ENCODE assay signal across 15 cellular contexts in genomic region chr21:39319814-39320332, GRCh38. TPM values are rescaled to one million over a fixed set of nuclear protein-coding genes. Genes with fewer than 3 reads are reported as not detected.
DNase-seq lines count a peak whose midpoint lies in the region; ATAC-seq and TF ChIP-seq lines count a peak whose summit lies in the region.
"Had no signal": no experiment of that assay in that cellular context is flagged by ENCODE, and none has a peak within 500 bp of the region (broad histone marks: within the 10 kb centered on the region; RNA-seq: fewer than 3 reads in every experiment).

No MANE protein-coding gene starts in this region.

- no peak overlapping the region for H2BK120ac ChIP-seq in mesenchymal stem cell (ENCODE audit: low read depth, low read length)

- H3K9ac ChIP-seq in fibroblast of lung (ENCODE audit: insufficient read depth, low read length): no peak overlapping the region
- peak overlapping the region; percentile 50 for H3K9ac ChIP-seq in mesenchymal stem cell (ENCODE audit: low read length)

- H2BK5ac ChIP-seq in mesenchymal stem cell (ENCODE audit: low read depth, low read length, poor library complexity, severe bottlenecking): no peak overlapping the region

- no peak overlapping the region for H3K4ac ChIP-seq in mesenchymal stem cell (ENCODE audit: low read depth in 1 of 2, low read length in 2 of 2)

- no peak overlapping the region for H4K8ac ChIP-seq in mesenchymal stem cell (ENCODE audit: low read length)

- H3K4me3 ChIP-seq in AG04450 (ENCODE audit: low read depth, low read length) (no peak overlapping the region), MG63 (no peak overlapping the region), fibroblast of lung (replicated peaks in 1 of 4; ENCODE audit: control extremely low read depth in 1 of 4, insufficient read depth in 1 of 4, low read depth in 3 of 4, low read length in 4 of 4) (no peak overlapping the region), mesenchymal stem cell (ENCODE audit: insufficient read depth in 1 of 2, low read depth in 1 of 2, low read length in 2 of 2) (no peak overlapping the region)
- H3K4me3 ChIP-seq: Peyer's patch had no signal

- no peak overlapping the region for H2BK12ac ChIP-seq in mesenchymal stem cell (ENCODE audit: low read length in 2 of 2)

- H3K23ac ChIP-seq in mesenchymal stem cell (ENCODE audit: low read length in 2 of 2): no peak overlapping the region

- no peak overlapping the region for H3K14ac ChIP-seq in mesenchymal stem cell (ENCODE audit: low read length in 2 of 2)

- CTCF ChIA-PET in AG04450 (lab: Charles Lee): no interaction called here

- no peak overlapping the region for H3K18ac ChIP-seq in mesenchymal stem cell (ENCODE audit: low read depth in 1 of 2, low read length in 2 of 2)

- peak overlapping the region; percentile 60 for H2AFZ ChIP-seq in fibroblast of lung (ENCODE audit: low read length)
- H2AFZ ChIP-seq in mesenchymal stem cell (ENCODE audit: low read depth, low read length): no peak overlapping the region

- 79% methylated on average over 2 of the region's 3 CpGs for WGBS in mesenchymal stem cell

- no peak overlapping the region for H4K91ac ChIP-seq in mesenchymal stem cell (ENCODE audit: low read length)

- no peak overlapping the region for H2BK15ac ChIP-seq in mesenchymal stem cell (ENCODE audit: low read depth, poor library complexity, severe bottlenecking)

- H3K79me2 ChIP-seq in fibroblast of lung (ENCODE audit: control insufficient read depth, insufficient read depth, low read length): no peaks in the 10 kb centered on the region

- no peak for ATAC-seq in GM19351 (IDR thresholded peaks at IDR 0.05; ENCODE audit: unreplicated experiment)
- ATAC-seq: activated naive CD4-positive, alpha-beta T cell treated with anti-CD3 and anti-CD28 coated beads, Interleukin-2, amount 50 U/mL, for 72 hours; stimulated activated naive B cell treated with anti-CD40 and anti-IgM and Interleukin-4, amounts not matched to agents 10 μg/mL and 1 μg/mL and 100 μg/mL, for 72 hours had no signal

- H3K79me1 ChIP-seq in mesenchymal stem cell (replicated peaks; ENCODE audit: low read length, poor library complexity, severe bottlenecking): no peaks in the 10 kb centered on the region

- no peaks in the 10 kb centered on the region for H3K36me3 ChIP-seq in MG63
- H3K36me3 ChIP-seq in fibroblast of lung (ENCODE audit: control insufficient read depth, insufficient read depth, low read length): no peaks in the 10 kb centered on the region
- no peaks in the 10 kb centered on the region for H3K36me3 ChIP-seq in mesenchymal stem cell (ENCODE audit: control insufficient read depth in 1 of 2, insufficient read depth in 2 of 2, low read depth in 1 of 2, low read length in 2 of 2)
- H3K36me3 ChIP-seq: Peyer's patch had no signal

- no peaks in the 10 kb centered on the region for H3K27me3 ChIP-seq in AG04450 (ENCODE audit: control insufficient read depth, insufficient read depth, low read length)
- H3K27me3 ChIP-seq in MG63: no peaks in the 10 kb centered on the region
- no peaks in the 10 kb centered on the region for H3K27me3 ChIP-seq in fibroblast of lung (ENCODE audit: control insufficient read depth, insufficient read depth, low read length)
- H3K27me3 ChIP-seq in mesenchymal stem cell (ENCODE audit: control insufficient read depth in 1 of 2, insufficient read depth in 1 of 2, low read length in 2 of 2): no peaks in the 10 kb centered on the region
- H3K27me3 ChIP-seq: Peyer's patch had no signal

- H3K9me3 ChIP-seq in AG04450 (ENCODE audit: control insufficient read depth, insufficient read depth, low read length): no peaks in the 10 kb centered on the region
- no peaks in the 10 kb centered on the region for H3K9me3 ChIP-seq in MG63
- no peaks in the 10 kb centered on the region for H3K9me3 ChIP-seq in fibroblast of lung (ENCODE audit: control insufficient read depth, insufficient read depth, low read depth, low read length)
- H3K9me3 ChIP-seq in mesenchymal stem cell (ENCODE audit: control insufficient read depth, low read length): no peaks in the 10 kb centered on the region
- H3K9me3 ChIP-seq: Peyer's patch had no signal

- POLR2A ChIA-PET in AG04450 (lab: Yijun Ruan, JAX): interaction anchor here (0.7 to 1.4 kb wide), 3 partner anchors 10 to 30 kb away, joined by 3 to 7 read pairs (median 4); partner anchors contain the start of gene HMGN1

- H3K4me1 ChIP-seq in fibroblast of lung (ENCODE audit: control insufficient read depth, extremely low read depth, insufficient read depth, low read length) (peaks cover 9% of the 10 kb centered on the region), mesenchymal stem cell (ENCODE audit: control insufficient read depth, insufficient read depth, low read depth, low read length) (peaks cover 3% of the 10 kb centered on the region)

- no peak overlapping the region for H3K4me2 ChIP-seq in fibroblast of lung (ENCODE audit: extremely low read depth, insufficient read depth, low read length)
- H3K4me2 ChIP-seq in mesenchymal stem cell (ENCODE audit: low read length, poor library complexity, severe bottlenecking): no peak overlapping the region

- no peaks in the 10 kb centered on the region for H4K20me1 ChIP-seq in fibroblast of lung (ENCODE audit: control insufficient read depth, extremely low read depth, insufficient read depth, low read length)

- TF ChIP-seq CTCF in AG04450 (IDR thresholded peaks at IDR 0.05; ENCODE audit: low read depth, low read length): no peak
- no peak for TF ChIP-seq CTCF in fibroblast of lung (conservative IDR thresholded peaks at IDR 0.05 in 1 of 2, IDR thresholded peaks at IDR 0.05 in 1 of 2; ENCODE audit: low read depth in 1 of 2, low read length in 2 of 2)

- DNase-seq in AG04450 (ENCODE audit: low read depth, low spot score): no peak
- peak; percentile 11 for DNase-seq in MG63
- DNase-seq in fibroblast of lung (ENCODE audit: low read depth in 2 of 2): peak in 1 of 2 donors; percentile 79
- no peak for DNase-seq in mesenchymal stem cell
- no peak for DNase-seq in SIG-M5 treated with dmso at 0.1 percent for 504 hours (lab: John Stamatoyannopoulos, UW; ENCODE audit: unreplicated experiment)
- no peak for DNase-seq in activated CD4-positive, CD25-positive, alpha-beta regulatory T cell treated with anti-CD3 and anti-CD28 coated beads, Interleukin-2, amount 50 U/mL, for 72 hours
- no peak for DNase-seq in cortex of kidney (lab: John Stamatoyannopoulos, UW)
- DNase-seq: activated CD8-positive, alpha-beta memory T cell treated with anti-CD3 and anti-CD28 coated beads, Interleukin-2, amount 50 U/mL, for 4 hours; caudate nucleus; KG1; NCI-H1436; Peyer's patch; stimulated activated naive B cell treated with anti-CD40 and anti-IgM and Interleukin-4, amounts not matched to agents 10 μg/mL and 1 μg/mL and 100 μg/mL, for 72 hours had no signal

- peak overlapping the region; percentile 53 for H3K27ac ChIP-seq in AG04450 (ENCODE audit: low read depth, low read length)
- H3K27ac ChIP-seq in fibroblast of lung (ENCODE audit: insufficient read depth, low read length): no peak overlapping the region
- H3K27ac ChIP-seq in mesenchymal stem cell (ENCODE audit: low read length, poor library complexity, severe bottlenecking): no peak overlapping the region

- H2AK5ac ChIP-seq in mesenchymal stem cell (ENCODE audit: low read length, severe bottlenecking): no peak overlapping the region

RNA-seq across cellular contexts. Expression of gene BRWD1, which starts 6.4 kb away (rescaled TPM):
- polyA plus RNA-seq in AG04450 (2011; rRNA removed) (13.7 and 19.7 TPM in 2 replicates), fibroblast of lung (10.8 and 17.1 TPM in 2 replicates)
- polyA minus RNA-seq in AG04450 (2011; rRNA and poly(A)+ RNA removed): 28.8 and 57.4 TPM in 2 replicates
- 33.8 and 67.0 TPM in 2 replicates for total RNA-seq in MG63 (2014; rRNA removed; shearing (Covaris generic); ENCODE audit: low replicate concordance)
- total RNA-seq in fibroblast of lung: 48.9 and 62.1 TPM in 2 replicates
- 6.4 and 10.7 TPM in 2 replicates for polyA plus RNA-seq in fibroblast of lung (2012)
- polyA minus RNA-seq in fibroblast of lung (ENCODE audit: low replicate concordance): 4.5 and 10.6 TPM in 2 replicates
- polyA plus RNA-seq in mesenchymal stem cell (2013, experiment 1 of 2): 7.1 TPM
- 7.5 TPM for polyA plus RNA-seq in mesenchymal stem cell (2013, experiment 2 of 2)

RNA-seq across cellular contexts. Expression of gene HMGN1, which starts 29.0 kb away (rescaled TPM):
- 232 and 288 TPM in 2 replicates for polyA plus RNA-seq in AG04450 (2011; rRNA removed)
- polyA minus RNA-seq in AG04450 (2011; rRNA and poly(A)+ RNA removed): 36.7 and 70.9 TPM in 2 replicates
- total RNA-seq in MG63 (2014; rRNA removed; shearing (Covaris generic); ENCODE audit: low replicate concordance): 474 and 726 TPM in 2 replicates
- total RNA-seq in fibroblast of lung: 171 and 179 TPM in 2 replicates
- polyA plus RNA-seq in fibroblast of lung: 160 and 189 TPM in 2 replicates
- 229 and 291 TPM in 2 replicates for polyA plus RNA-seq in fibroblast of lung (2012)
- polyA minus RNA-seq in fibroblast of lung (ENCODE audit: low replicate concordance): 3.1 and 8.2 TPM in 2 replicates
- polyA plus RNA-seq in mesenchymal stem cell (2013, experiment 1 of 2): 278 TPM
- 282 TPM for polyA plus RNA-seq in mesenchymal stem cell (2013, experiment 2 of 2)
